Comparison of ENCODE assay signal across 1 cellular context in the genomic region with DNA sequence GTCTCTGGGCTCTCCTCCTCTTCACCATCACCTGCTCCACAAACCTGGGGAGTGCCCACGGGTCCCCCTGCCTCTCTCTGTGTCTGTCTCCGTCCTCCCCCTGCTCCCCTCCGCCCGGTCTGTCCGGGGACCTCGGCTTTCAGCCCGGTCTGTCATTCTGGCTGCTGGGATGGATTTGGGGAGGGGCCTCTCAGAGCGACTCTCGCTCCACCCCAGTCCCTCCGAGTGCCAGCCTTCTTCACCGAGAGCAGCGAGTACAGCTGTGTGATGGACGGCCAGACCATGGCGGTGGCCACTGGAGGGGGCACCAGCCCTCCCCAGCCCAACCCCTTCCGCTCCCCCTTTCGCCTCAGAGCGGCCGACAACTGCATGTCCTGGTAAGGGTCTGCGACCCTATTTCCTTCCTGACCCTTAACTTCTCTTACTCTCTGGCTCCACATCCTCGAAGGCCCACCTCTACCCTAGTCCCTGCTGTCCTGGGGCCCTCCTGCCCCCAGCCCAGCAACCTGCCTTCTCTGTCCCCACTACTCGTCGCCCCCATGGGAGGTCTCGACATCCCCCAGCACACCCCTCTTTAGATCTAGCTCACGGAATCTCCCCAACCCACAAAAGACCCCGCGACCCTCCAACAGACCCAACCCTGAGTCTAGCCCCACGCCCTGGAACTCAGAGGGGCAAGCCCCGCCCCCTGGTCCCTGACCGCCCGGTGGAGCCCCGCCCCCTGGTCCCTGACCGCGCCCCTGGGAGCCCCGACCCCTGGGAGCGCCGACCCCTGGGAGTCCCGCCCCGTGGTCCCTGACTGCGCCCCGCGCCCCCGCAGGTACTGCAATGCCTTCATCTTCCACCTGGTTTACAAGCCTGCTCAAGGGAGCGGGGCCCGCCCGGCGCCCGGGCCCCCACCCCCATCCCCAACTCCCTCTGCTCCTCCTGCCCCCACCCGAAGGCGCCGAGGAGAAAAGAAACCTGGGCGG.
TF ChIP-seq lines count a peak whose summit lies in the region.

No MANE protein-coding gene starts in this region.

TF ChIP-seq in H1, 55 proteins besides CTCF, POLR2A, EP300 and RAD21:
- 0 out of 2 replicates have a peak, but pooled peaks have one; percentile 25 for TF ChIP-seq RBBP5 (IDR thresholded peaks at IDR 0.05; ENCODE audit: borderline replicate concordance, low read depth, low read length)
- peak; percentile 65 for TF ChIP-seq KDM4A (IDR thresholded peaks at IDR 0.05; ENCODE audit: low read depth, low read length, severe bottlenecking)
- TF ChIP-seq HDAC2 (IDR thresholded peaks at IDR 0.05; ENCODE audit: borderline replicate concordance in 1 of 2, low read depth in 2 of 2, low read length in 2 of 2), result peak in 1 of 2 experiments; percentile 35; a peak in 1 of 4 replicates
- TF ChIP-seq BCL11A (IDR thresholded peaks at IDR 0.05; ENCODE audit: low read depth in 2 of 2, low read length in 2 of 2), result no peak
- peak; percentile 34 for TF ChIP-seq EZH2 (IDR thresholded peaks at IDR 0.05; ENCODE audit: low read depth, low read length, severe bottlenecking)
- TF ChIP-seq CHD1 (IDR thresholded peaks at IDR 0.05; ENCODE audit: low read depth, low read length), result no peak
TF ChIP-seq in H1: peak in this region for 4.
